ENCODE assay signal across 25 cellular contexts in genomic region chr9:135249191-135249590, GRCh38.
"Had no signal": no experiment of that assay in that cellular context is flagged by ENCODE, and none has a peak within 500 bp of the region (broad histone marks: within the 10 kb centered on the region; RNA-seq: fewer than 3 reads in every experiment).

No MANE protein-coding gene starts in this region.

- H3K9me3 Mint-ChIP-seq: activated CD4-positive, alpha-beta memory T cell treated with anti-CD3 and anti-CD28 coated beads, Interleukin-2, amount 10 ng/mL, durations not matched to agents 7 days and 5 days; activated naive CD4-positive, alpha-beta T cell treated with anti-CD3 and anti-CD28 coated beads, Interleukin-2, amount 10 ng/mL, durations not matched to agents 7 days and 5 days; activated naive CD8-positive, alpha-beta T cell treated with anti-CD3 and anti-CD28 coated beads for 36 hours; activated T-helper 17 cell treated with anti-CD3 and anti-CD28 coated beads, Interleukin-2, amount 50 U/mL, for 72 hours; T-cell had no signal

- H3K4me1 ChIP-seq: Peyer's patch had no signal

- H3K4me3 ChIP-seq: cardiac muscle cell, Peyer's patch, SK-N-MC had no signal

- H3K27me3 ChIP-seq: brain microvascular endothelial cell, cardiac muscle cell, Peyer's patch had no signal

- H3K36me3 Mint-ChIP-seq: activated naive CD4-positive, alpha-beta T cell treated with anti-CD3 and anti-CD28 coated beads, Interleukin-2, amount 10 ng/mL, durations not matched to agents 7 days and 5 days; activated naive CD8-positive, alpha-beta T cell treated with anti-CD3 and anti-CD28 coated beads for 36 hours; T-cell had no signal

- H3K4me3 Mint-ChIP-seq: activated CD4-positive, alpha-beta memory T cell treated with anti-CD3 and anti-CD28 coated beads, Interleukin-2, amount 10 ng/mL, durations not matched to agents 7 days and 5 days; activated naive CD4-positive, alpha-beta T cell treated with anti-CD3 and anti-CD28 coated beads, Interleukin-2, amount 10 ng/mL, durations not matched to agents 7 days and 5 days; activated naive CD8-positive, alpha-beta T cell treated with anti-CD3 and anti-CD28 coated beads for 36 hours; activated T-helper 17 cell treated with anti-CD3 and anti-CD28 coated beads, Interleukin-2, amount 50 U/mL, for 72 hours; T-cell had no signal

- H3K9me3 ChIP-seq: Peyer's patch had no signal

- H3K4me1 Mint-ChIP-seq: activated CD4-positive, alpha-beta memory T cell treated with anti-CD3 and anti-CD28 coated beads, Interleukin-2, amount 10 ng/mL, durations not matched to agents 7 days and 5 days; activated naive CD4-positive, alpha-beta T cell treated with anti-CD3 and anti-CD28 coated beads, Interleukin-2, amount 10 ng/mL, durations not matched to agents 7 days and 5 days; activated naive CD8-positive, alpha-beta T cell treated with anti-CD3 and anti-CD28 coated beads for 36 hours; activated T-helper 17 cell treated with anti-CD3 and anti-CD28 coated beads, Interleukin-2, amount 50 U/mL, for 72 hours; T-cell had no signal

- H3K36me3 ChIP-seq: brain microvascular endothelial cell, cardiac muscle cell, Peyer's patch had no signal

- DNase-seq: activated CD4-positive, alpha-beta memory T cell treated with anti-CD3 and anti-CD28 coated beads, Interleukin-2, amount 10 ng/mL, durations not matched to agents 7 days and 5 days; activated CD4-positive, alpha-beta T cell treated with anti-CD3 and anti-CD28 coated beads, Interleukin-2, amount 50 U/mL, for 1 hour; activated CD4-positive, CD25-positive, alpha-beta regulatory T cell; activated gamma-delta T cell; activated naive CD4-positive, alpha-beta T cell treated with anti-CD3 and anti-CD28 coated beads, Interleukin-2, amount 10 ng/mL, durations not matched to agents 7 days and 5 days; activated naive CD8-positive, alpha-beta T cell treated with anti-CD3 and anti-CD28 coated beads for 36 hours; activated T-cell treated with anti-CD3 and anti-CD28 coated beads for 4 hours; activated T-cell treated with anti-CD3 and anti-CD28 coated beads, Interleukin-2, amount 50 U/mL, for 48 hours; brain microvascular endothelial cell; Kasumi-1; KBM-7; NCI-H1105 treated with DMSO at 0.1 percent for 48 hours; NCI-H1436 treated with DMSO at 0.1 percent for 48 hours; NCI-H187; NCI-H2081; NCI-H510A treated with DMSO at 0.1 percent for 48 hours; NCI-H69; NK-92 treated with Interleukin-12 subunit alpha and Interleukin-12 subunit beta, amount 100 ng/mL, for 24 hours; Peyer's patch; T-cell; T1000 had no signal

- H3K27ac Mint-ChIP-seq: activated CD4-positive, alpha-beta memory T cell treated with anti-CD3 and anti-CD28 coated beads, Interleukin-2, amount 10 ng/mL, durations not matched to agents 7 days and 5 days; activated naive CD4-positive, alpha-beta T cell treated with anti-CD3 and anti-CD28 coated beads, Interleukin-2, amount 10 ng/mL, durations not matched to agents 7 days and 5 days; activated naive CD8-positive, alpha-beta T cell treated with anti-CD3 and anti-CD28 coated beads for 36 hours; activated T-helper 17 cell treated with anti-CD3 and anti-CD28 coated beads, Interleukin-2, amount 50 U/mL, for 72 hours; T-cell had no signal

- ATAC-seq: activated T-helper 17 cell treated with anti-CD3 and anti-CD28 coated beads, Interleukin-2, amount 50 U/mL, for 72 hours; T-cell had no signal

- H3K27me3 Mint-ChIP-seq: activated CD4-positive, alpha-beta memory T cell treated with anti-CD3 and anti-CD28 coated beads, Interleukin-2, amount 10 ng/mL, durations not matched to agents 7 days and 5 days had no signal

- H3K27ac ChIP-seq: brain microvascular endothelial cell, cardiac muscle cell, Peyer's patch, SK-N-MC, VCaP had no signal
